In the genomic region with DNA sequence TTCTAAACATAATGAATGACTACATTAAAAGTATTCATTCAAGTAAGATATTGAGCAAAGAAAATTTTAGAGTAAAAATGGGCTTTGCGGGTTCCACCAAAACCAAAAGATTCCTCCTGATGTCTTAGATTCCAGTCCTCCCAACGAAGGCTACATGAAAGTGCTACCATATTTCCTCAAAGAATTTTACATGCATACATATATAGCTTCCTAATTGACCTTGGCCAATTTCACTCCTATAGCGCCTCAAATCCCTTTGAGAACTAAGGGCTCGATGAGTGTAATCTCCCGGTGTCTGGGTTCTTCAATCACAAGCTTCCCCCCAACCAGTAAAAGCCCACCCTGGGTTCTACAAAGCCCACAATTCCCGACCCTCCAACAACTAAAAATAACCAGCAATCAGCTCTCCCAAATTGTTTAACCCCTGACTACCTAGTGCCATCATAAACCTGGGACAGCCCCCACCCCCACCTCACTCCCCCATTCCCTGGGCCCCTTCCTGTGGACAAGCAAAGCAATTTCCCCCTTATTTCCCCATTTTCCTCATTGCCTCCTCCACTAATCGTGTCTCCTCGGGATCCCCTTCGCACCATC, we compare ENCODE assay signal across 8 cellular contexts. TPM values are rescaled to one million over a fixed set of nuclear protein-coding genes. Genes with fewer than 3 reads are reported as not detected.
DNase-seq lines count a peak whose midpoint lies in the region; ATAC-seq and TF ChIP-seq lines count a peak whose summit lies in the region.

No MANE protein-coding gene starts in this region.

- no peak for DNase-seq in left ventricle myocardium inferior
- DNase-seq in left ventricle myocardium superior: no peak
- no peak for DNase-seq in brain microvascular endothelial cell
- no peak for DNase-seq in NCI-H226
- DNase-seq in central memory CD4-positive, alpha-beta T cell: no peak

- TF ChIP-seq CTCF in left ventricle myocardium inferior (IDR thresholded peaks at IDR 0.05; ENCODE audit: borderline replicate concordance) (no peak), brain microvascular endothelial cell (IDR thresholded peaks at IDR 0.05; ENCODE audit: low read depth, low read length, missing control alignments) (no peak)

- H3K4me3 ChIP-seq in left ventricle myocardium inferior (peak overlapping the region; percentile 84), brain microvascular endothelial cell (ENCODE audit: low read depth, low read length) (peak overlapping the region; percentile 76), mesodermal cell (ENCODE audit: extremely low read depth, insufficient read depth, low read length, poor library complexity, severe bottlenecking) (peak overlapping the region; percentile 84)

- in situ Hi-C loops in brain microvascular endothelial cell (cut with HindIII; ENCODE audit: low pct_ligation_motif_present, low sequenced_read_pairs): no loop called here

- 24 to 28% methylated on average over 8 to 9 of the region's 9 CpGs for WGBS in mesodermal cell (ENCODE audit: insufficient coverage in 2 of 2), 2 experiments

- intact Hi-C loops in left ventricle myocardium inferior (cut with micrococcal nuclease): no loop called here
- intact Hi-C loops in left ventricle myocardium superior (cut with micrococcal nuclease): no loop called here

- H3K9me3 ChIP-seq in left ventricle myocardium inferior (replicated peaks): no peaks in the 10 kb centered on the region
- no peaks in the 10 kb centered on the region for H3K9me3 ChIP-seq in mesodermal cell (ENCODE audit: control insufficient read depth, low read length)

- no peaks in the 10 kb centered on the region for H3K36me3 ChIP-seq in left ventricle myocardium inferior
- H3K36me3 ChIP-seq in brain microvascular endothelial cell (replicated peaks): no peaks in the 10 kb centered on the region
- peaks cover 3% of the 10 kb centered on the region for H3K36me3 ChIP-seq in mesodermal cell (ENCODE audit: control insufficient read depth, insufficient read depth, low read length)

- H3K27me3 ChIP-seq in left ventricle myocardium inferior (ENCODE audit: low read depth) (no peaks in the 10 kb centered on the region), brain microvascular endothelial cell (replicated peaks) (no peaks in the 10 kb centered on the region)

- no peak for ATAC-seq in left ventricle myocardium superior
- ATAC-seq in HG03457 (IDR thresholded peaks at IDR 0.05; ENCODE audit: unreplicated experiment): no peak
- no peak for ATAC-seq in HG03571 (IDR thresholded peaks at IDR 0.05; ENCODE audit: unreplicated experiment)

- H3K4me1 ChIP-seq in left ventricle myocardium inferior (peaks cover 68% of the 10 kb centered on the region), mesodermal cell (ENCODE audit: control insufficient read depth, insufficient read depth, low read length, poor library complexity, severe bottlenecking) (peaks cover 34% of the 10 kb centered on the region)

- H3K27ac ChIP-seq in left ventricle myocardium inferior (replicated peaks) (peak overlapping the region; percentile 99), brain microvascular endothelial cell (no peak overlapping the region), mesodermal cell (ENCODE audit: low read depth, low read length, severe bottlenecking) (peak overlapping the region; percentile 83)

RNA-seq across cellular contexts. Expression of gene SIK3, which starts 1.2 kb away (rescaled TPM):
- total RNA-seq in left ventricle myocardium inferior (36.3 TPM), left ventricle myocardium superior (31.9 TPM)
- polyA plus RNA-seq in mesodermal cell (2013, experiment 1 of 2): 12.7 TPM
- polyA plus RNA-seq in mesodermal cell (2013, experiment 2 of 2): 12.5 TPM

RNA-seq across cellular contexts. Expression of gene PAFAH1B2, which starts 47.0 kb away (rescaled TPM):
- total RNA-seq in left ventricle myocardium inferior (51.5 TPM), left ventricle myocardium superior (51.4 TPM)
- polyA plus RNA-seq in mesodermal cell (2013, experiment 1 of 2): 65.6 TPM
- 65.0 TPM for polyA plus RNA-seq in mesodermal cell (2013, experiment 2 of 2)
